ENCODE assay signal across 16 cellular contexts in genomic region chr3:128320551-128321340, GRCh38.
A peak's percentile ranks its signal among the peaks of the same experiment; 100 is the strongest.
DNase-seq lines count a peak whose midpoint lies in the region; ATAC-seq and TF ChIP-seq lines count a peak whose summit lies in the region.
"Had no signal": no experiment of that assay in that cellular context is flagged by ENCODE, and none has a peak within 500 bp of the region (broad histone marks: within the 10 kb centered on the region; RNA-seq: fewer than 3 reads in every experiment).

No MANE protein-coding gene starts in this region.

- H3K27ac Mint-ChIP-seq in CD4-positive, alpha-beta memory T cell: peak overlapping the region in 5 of 7 donors; percentile 29 to 80 (median 65)
- H3K27ac Mint-ChIP-seq in activated T-helper 1 cell treated with anti-CD3 and anti-CD28 coated beads, Interleukin-12 subunit alpha, Interleukin-12 subunit beta, Interleukin-2, Interleukin-4 antibody, amounts not matched to agents 30 ng/mL and 10 ng/mL and 1 ng/mL, durations not matched to agents 14 hours and 24 hours and 36 hours: peak overlapping the region; percentile 23
- peak overlapping the region; percentile 79 for H3K27ac Mint-ChIP-seq in neural progenitor cell

- no peaks in the 10 kb centered on the region for H3K27me3 Mint-ChIP-seq in CD4-positive, alpha-beta memory T cell
- no peaks in the 10 kb centered on the region for H3K27me3 Mint-ChIP-seq in activated T-helper 1 cell treated with anti-CD3 and anti-CD28 coated beads, Interleukin-12 subunit alpha, Interleukin-12 subunit beta, Interleukin-2, Interleukin-4 antibody, amounts not matched to agents 30 ng/mL and 10 ng/mL and 1 ng/mL, durations not matched to agents 14 hours and 24 hours and 36 hours (ENCODE audit: insufficient read depth)
- no peaks in the 10 kb centered on the region for H3K27me3 Mint-ChIP-seq in neural progenitor cell (ENCODE audit: insufficient read depth, low read depth)

- H2BK5ac ChIP-seq in mesendoderm (ENCODE audit: low read length): no peak overlapping the region

- H3K27me3 ChIP-seq in CD4-positive, alpha-beta memory T cell (ENCODE audit: insufficient read depth, low read length): no peaks in the 10 kb centered on the region
- no peaks in the 10 kb centered on the region for H3K27me3 ChIP-seq in neural progenitor cell
- H3K27me3 ChIP-seq in mesendoderm (ENCODE audit: insufficient read depth, low read length, poor library complexity): no peaks in the 10 kb centered on the region
- H3K27me3 ChIP-seq: BLaER1 treated with 17β-estradiol and CSF1 and Interleukin-3, amounts not matched to agents 10 nM and 100 nM had no signal

- H3K9ac ChIP-seq in neural progenitor cell (no peak overlapping the region), mesendoderm (ENCODE audit: low read length) (no peak overlapping the region)

- CTCF ChIA-PET in CD4-positive, alpha-beta memory T cell (lab: Charles Lee; ENCODE audit: partially characterized antibody): interaction anchor here (0.8 to 8.0 kb wide), 9 partner anchors 13 to 288 kb away, joined by 3 to 145 read pairs (median 6); no protein-coding TSS in a partner anchor

- TF ChIP-seq POLR2A in erythroblast (IDR thresholded peaks at IDR 0.05; ENCODE audit: low read length): no peak

- no peak overlapping the region for H4K8ac ChIP-seq in mesendoderm (ENCODE audit: low read depth, low read length)

- no peak overlapping the region for H2BK120ac ChIP-seq in mesendoderm (ENCODE audit: low read depth, low read length)

- H3K36me3 Mint-ChIP-seq in CD4-positive, alpha-beta memory T cell: peaks cover 7 to 10% of the 10 kb centered on the region in 2 donors
- H3K36me3 Mint-ChIP-seq in activated T-helper 1 cell treated with anti-CD3 and anti-CD28 coated beads, Interleukin-12 subunit alpha, Interleukin-12 subunit beta, Interleukin-2, Interleukin-4 antibody, amounts not matched to agents 30 ng/mL and 10 ng/mL and 1 ng/mL, durations not matched to agents 14 hours and 24 hours and 36 hours (ENCODE audit: low read depth): peaks cover 4% of the 10 kb centered on the region
- H3K36me3 Mint-ChIP-seq in neural progenitor cell: no peaks in the 10 kb centered on the region

- H3K23ac ChIP-seq in mesendoderm (ENCODE audit: low read length): no peak overlapping the region

- no peak overlapping the region for H3K18ac ChIP-seq in mesendoderm (ENCODE audit: low read length)

- intact Hi-C loops in CD4-positive, alpha-beta memory T cell (cut with micrococcal nuclease): no loop called here
- intact Hi-C loops in activated T-helper 1 cell treated with anti-CD3 and anti-CD28 coated beads, Interleukin-12 subunit alpha, Interleukin-12 subunit beta, Interleukin-2, Interleukin-4 antibody, amounts not matched to agents 30 ng/mL and 10 ng/mL and 1 ng/mL, durations not matched to agents 14 hours and 24 hours and 36 hours (cut with micrococcal nuclease): no loop called here

- TF ChIP-seq CTCF in C4-2B (conservative IDR thresholded peaks at IDR 0.05): no peak
- TF ChIP-seq CTCF in neural progenitor cell (IDR thresholded peaks at IDR 0.05): no peak

- no peak for DNase-seq in CD4-positive, alpha-beta memory T cell
- DNase-seq in activated T-helper 1 cell treated with anti-CD3 and anti-CD28 coated beads, Interleukin-12 subunit alpha, Interleukin-12 subunit beta, Interleukin-2, Interleukin-4 antibody, amounts not matched to agents 30 ng/mL and 10 ng/mL and 1 ng/mL, durations not matched to agents 14 hours and 24 hours and 36 hours (ENCODE audit: low spot score): no peak
- DNase-seq in neural progenitor cell (ENCODE audit: low spot score) (no peak), mesendoderm (no peak), erythroblast (lab: John Stamatoyannopoulos, UW) (no peak)
- DNase-seq: DND-41, hypothalamus, midbrain, NCI-H2081 treated with DMSO at 0.1 percent for 48 hours, occipital lobe had no signal

- no peak overlapping the region for H3K4me3 ChIP-seq in CD4-positive, alpha-beta memory T cell (ENCODE audit: low read length in 2 of 2)
- no peak overlapping the region for H3K4me3 ChIP-seq in neural progenitor cell
- H3K4me3 ChIP-seq in mesendoderm (ENCODE audit: low read length): no peak overlapping the region
- H3K4me3 ChIP-seq: BLaER1 treated with 17β-estradiol and CSF1 and Interleukin-3, amounts not matched to agents 10 nM and 100 nM; thoracic aorta had no signal

- no peak overlapping the region for H3K4ac ChIP-seq in mesendoderm (ENCODE audit: low read depth, low read length)

- H3F3A ChIP-seq in neural progenitor cell (ENCODE audit: low read depth): no peaks in the 10 kb centered on the region

- no peak overlapping the region for H3K4me2 ChIP-seq in neural progenitor cell
- no peak overlapping the region for H3K4me2 ChIP-seq in mesendoderm (ENCODE audit: low read length)

- no peak overlapping the region for H4K5ac ChIP-seq in mesendoderm (ENCODE audit: low read length)

- H3K4me1 ChIP-seq in CD4-positive, alpha-beta memory T cell (ENCODE audit: insufficient read depth, low read length): peaks cover 53% of the 10 kb centered on the region
- H3K4me1 ChIP-seq in neural progenitor cell (peaks cover 5% of the 10 kb centered on the region), mesendoderm (ENCODE audit: control insufficient read depth, low read depth, low read length) (no peaks in the 10 kb centered on the region)

- no peak overlapping the region for H2BK15ac ChIP-seq in mesendoderm (replicated peaks; ENCODE audit: low read depth)

- H3K27ac ChIP-seq in C4-2B: peak overlapping the region; percentile 92
- H3K27ac ChIP-seq in CD4-positive, alpha-beta memory T cell (ENCODE audit: low read depth, low read length): no peak overlapping the region
- no peak overlapping the region for H3K27ac ChIP-seq in neural progenitor cell
- H3K27ac ChIP-seq in mesendoderm (ENCODE audit: low read depth, low read length): no peak overlapping the region
- H3K27ac ChIP-seq: BLaER1 treated with 17β-estradiol and CSF1 and Interleukin-3, amounts not matched to agents 10 nM and 100 nM; thoracic aorta had no signal

- no peaks in the 10 kb centered on the region for H3K36me3 ChIP-seq in CD4-positive, alpha-beta memory T cell (ENCODE audit: insufficient read depth, low read length)
- no peaks in the 10 kb centered on the region for H3K36me3 ChIP-seq in neural progenitor cell
- no peaks in the 10 kb centered on the region for H3K36me3 ChIP-seq in mesendoderm (ENCODE audit: control insufficient read depth, insufficient read depth, low read length)
- H3K36me3 ChIP-seq: thoracic aorta had no signal

- no peak overlapping the region for H2AK5ac ChIP-seq in mesendoderm (ENCODE audit: low read length)

- H3K56ac ChIP-seq in mesendoderm (ENCODE audit: low read length): no peak overlapping the region

- H3K4me1 Mint-ChIP-seq in CD4-positive, alpha-beta memory T cell: peaks cover 18 to 63% (median 36%) of the 10 kb centered on the region in 4 donors
- H3K4me1 Mint-ChIP-seq in activated T-helper 1 cell treated with anti-CD3 and anti-CD28 coated beads, Interleukin-12 subunit alpha, Interleukin-12 subunit beta, Interleukin-2, Interleukin-4 antibody, amounts not matched to agents 30 ng/mL and 10 ng/mL and 1 ng/mL, durations not matched to agents 14 hours and 24 hours and 36 hours (ENCODE audit: low read depth): peaks cover 11% of the 10 kb centered on the region
- H3K4me1 Mint-ChIP-seq in neural progenitor cell: peaks cover 38% of the 10 kb centered on the region

- no peaks in the 10 kb centered on the region for H4K20me1 ChIP-seq in neural progenitor cell (ENCODE audit: low read depth)

- H3K79me2 ChIP-seq in neural progenitor cell (ENCODE audit: low read depth): no peaks in the 10 kb centered on the region
- H3K79me2 ChIP-seq in mesendoderm (ENCODE audit: control insufficient read depth, insufficient read depth, low read length): no peaks in the 10 kb centered on the region

- POLR2A ChIA-PET in CD4-positive, alpha-beta memory T cell (lab: Charles Lee; ENCODE audit: partially characterized antibody): no interaction called here

- no peak overlapping the region for H3K4me3 Mint-ChIP-seq in CD4-positive, alpha-beta memory T cell
- no peak overlapping the region for H3K4me3 Mint-ChIP-seq in activated T-helper 1 cell treated with anti-CD3 and anti-CD28 coated beads, Interleukin-12 subunit alpha, Interleukin-12 subunit beta, Interleukin-2, Interleukin-4 antibody, amounts not matched to agents 30 ng/mL and 10 ng/mL and 1 ng/mL, durations not matched to agents 14 hours and 24 hours and 36 hours
- no peak overlapping the region for H3K4me3 Mint-ChIP-seq in neural progenitor cell

- no peak for ATAC-seq in HG02970 (IDR thresholded peaks at IDR 0.05; ENCODE audit: low FRiP score, unreplicated experiment)
- ATAC-seq: HCT116, sciatic nerve had no signal

- peaks cover 0 to 1% (median 0%) of the 10 kb centered on the region in 8 donors for H3K9me3 Mint-ChIP-seq in CD4-positive, alpha-beta memory T cell
- H3K9me3 Mint-ChIP-seq in activated T-helper 1 cell treated with anti-CD3 and anti-CD28 coated beads, Interleukin-12 subunit alpha, Interleukin-12 subunit beta, Interleukin-2, Interleukin-4 antibody, amounts not matched to agents 30 ng/mL and 10 ng/mL and 1 ng/mL, durations not matched to agents 14 hours and 24 hours and 36 hours: no peaks in the 10 kb centered on the region
- H3K9me3 Mint-ChIP-seq in neural progenitor cell: no peaks in the 10 kb centered on the region

- H3K79me1 ChIP-seq in mesendoderm (ENCODE audit: low read length): no peaks in the 10 kb centered on the region

- H2AFZ ChIP-seq in neural progenitor cell (replicated peaks): no peak overlapping the region

- WGBS in mesendoderm (ENCODE audit: extremely low coverage, insufficient coverage, low lambda C conversion rate): no CpG with 5 or more reads among the region's 8 CpGs

- H3K9me3 ChIP-seq in CD4-positive, alpha-beta memory T cell (ENCODE audit: control insufficient read depth in 1 of 2, low read length in 2 of 2): no peaks in the 10 kb centered on the region
- no peaks in the 10 kb centered on the region for H3K9me3 ChIP-seq in neural progenitor cell (ENCODE audit: low read depth)
- H3K9me3 ChIP-seq: BLaER1 treated with 17β-estradiol and CSF1 and Interleukin-3, amounts not matched to agents 10 nM and 100 nM; thoracic aorta had no signal

Comparison
In these comparisons a context has a peak if more than half of its experiments do, and no peak if none do; other contexts are left out.
1. H3K27ac Mint-ChIP-seq: peak in every context shown above with its lines; median percentile 79 in neural progenitor cell; 65 in CD4-positive, alpha-beta memory T cell; 23 in activated T-helper 1 cell treated with anti-CD3 and anti-CD28 coated beads, Interleukin-12 subunit alpha, Interleukin-12 subunit beta, Interleukin-2, Interleukin-4 antibody, amounts not matched to agents 30 ng/mL and 10 ng/mL and 1 ng/mL, durations not matched to agents 14 hours and 24 hours and 36 hours.